1 cellular context compared by ENCODE assay signal in genomic region chr2:96305091-96305978, GRCh38.
TF ChIP-seq lines count a peak whose summit lies in the region.

Gene SNRNP200, minus strand, starts transcription at chr2:96305546. Its CDS starts 109 bp downstream, at chr2:96305437.

TF ChIP-seq in HepG2, 621 proteins besides CTCF, POLR2A, EP300 and RAD21 (continued from another document and continues in another):
- TF ChIP-seq ZBTB10 (CRISPR knock-in tag; IDR thresholded peaks at IDR 0.05; ENCODE audit: borderline replicate concordance) (peak; percentile 89; the same call in 1 of the 2 replicates), ZNF512 (CRISPR knock-in tag; IDR thresholded peaks at IDR 0.05) (0 out of 2 replicates have a peak, but pooled peaks have one; percentile 30), GATA4 (IDR thresholded peaks at IDR 0.05; ENCODE audit: borderline replicate concordance, low read depth) (peak; percentile 87), ZMYM3 (CRISPR knock-in tag; IDR thresholded peaks at IDR 0.05) (peak; percentile 65), ZNF761 (CRISPR knock-in tag; conservative IDR thresholded peaks at IDR 0.05) (peak; percentile 98), ATM (IDR thresholded peaks at IDR 0.05; ENCODE audit: borderline replicate concordance) (no peak), ZNF180 (CRISPR knock-in tag; IDR thresholded peaks at IDR 0.05; ENCODE audit: borderline replicate concordance, low read depth) (0 out of 2 replicates have a peak, but pooled peaks have one; percentile 58), SMAD9 (CRISPR knock-in tag; IDR thresholded peaks at IDR 0.05) (no peak; the same call in 1 of the 2 replicates), E2F2 (CRISPR knock-in tag; IDR thresholded peaks at IDR 0.05; ENCODE audit: borderline replicate concordance) (peak; percentile 98), TGIF2 (CRISPR knock-in tag; IDR thresholded peaks at IDR 0.05) (peak; percentile 92; the same call in 1 of the 2 replicates), ZNF644 (CRISPR knock-in tag; IDR thresholded peaks at IDR 0.05; ENCODE audit: low read depth) (no peak), KDM5A (IDR thresholded peaks at IDR 0.05; ENCODE audit: borderline replicate concordance, low read length) (peak; percentile 97), ZBTB37 (CRISPR knock-in tag; IDR thresholded peaks at IDR 0.05) (no peak), KDM3A (CRISPR knock-in tag; IDR thresholded peaks at IDR 0.05; ENCODE audit: low read depth) (0 out of 2 replicates have a peak, but pooled peaks have one; percentile 77), ZNF678 (CRISPR knock-in tag; IDR thresholded peaks at IDR 0.05) (peak; percentile 99), FOXA3 (CRISPR knock-in tag; IDR thresholded peaks at IDR 0.05) (peak; percentile 60), PPARG (CRISPR knock-in tag; conservative IDR thresholded peaks at IDR 0.05) (peak; percentile 56), KLF13 (CRISPR knock-in tag; IDR thresholded peaks at IDR 0.05) (peak; percentile 82), ZNF510 (CRISPR knock-in tag; IDR thresholded peaks at IDR 0.05; ENCODE audit: low read depth) (peak; percentile 91; the same call in 1 of the 2 replicates), ZSCAN29 (CRISPR knock-in tag; conservative IDR thresholded peaks at IDR 0.05) (peak; percentile 97), ZNF484 (CRISPR knock-in tag; IDR thresholded peaks at IDR 0.05; ENCODE audit: borderline replicate concordance, low read depth) (peak; percentile 78; the same call in 1 of the 2 replicates), ZNF776 (CRISPR knock-in tag; IDR thresholded peaks at IDR 0.05) (0 out of 2 replicates have a peak, but pooled peaks have one; percentile 42), AHDC1 (CRISPR knock-in tag; IDR thresholded peaks at IDR 0.05; ENCODE audit: borderline replicate concordance) (peak; percentile 30; the same call in 1 of the 2 replicates), HNRNPK (IDR thresholded peaks at IDR 0.05; ENCODE audit: low read depth, low read length, poor library complexity, severe bottlenecking) (peak; percentile 46), SMARCE1 (IDR thresholded peaks at IDR 0.05; ENCODE audit: borderline replicate concordance) (no peak), ZNF460 (CRISPR knock-in tag; IDR thresholded peaks at IDR 0.05; ENCODE audit: borderline replicate concordance) (no peak; the same call in 1 of the 2 replicates), ZNF496 (CRISPR knock-in tag; IDR thresholded peaks at IDR 0.05; ENCODE audit: insufficient replicate concordance) (no peak), HDAC2 (CRISPR knock-in tag; IDR thresholded peaks at IDR 0.05) (peak; percentile 88), ZNF281 (CRISPR knock-in tag; IDR thresholded peaks at IDR 0.05; ENCODE audit: borderline replicate concordance) (0 out of 2 replicates have a peak, but pooled peaks have one; percentile 28), ARID2 (CRISPR knock-in tag; IDR thresholded peaks at IDR 0.05; ENCODE audit: borderline replicate concordance) (no peak; the same call in 1 of the 2 replicates), JUN (CRISPR knock-in tag; IDR thresholded peaks at IDR 0.05) (peak; percentile 84), HOXA3 (CRISPR knock-in tag; IDR thresholded peaks at IDR 0.05) (peak; percentile 98), MIER2 (CRISPR knock-in tag; IDR thresholded peaks at IDR 0.05) (no peak; the same call in 1 of the 2 replicates), THYN1 (CRISPR knock-in tag; IDR thresholded peaks at IDR 0.05; ENCODE audit: borderline replicate concordance, low read depth) (no peak), MLXIP (CRISPR knock-in tag; IDR thresholded peaks at IDR 0.05; ENCODE audit: borderline replicate concordance) (peak; percentile 83; the same call in 1 of the 2 replicates), ZKSCAN1 (IDR thresholded peaks at IDR 0.05; ENCODE audit: low read length) (no peak), ZNF264 (CRISPR knock-in tag; IDR thresholded peaks at IDR 0.05) (peak; percentile 93), WIZ (CRISPR knock-in tag; IDR thresholded peaks at IDR 0.05) (peak; percentile 97), ZNF382 (CRISPR knock-in tag; IDR thresholded peaks at IDR 0.05; ENCODE audit: borderline replicate concordance) (no peak), LBX2 (CRISPR knock-in tag; IDR thresholded peaks at IDR 0.05; ENCODE audit: borderline replicate concordance) (no peak; the same call in 1 of the 2 replicates), SAFB2 (CRISPR knock-in tag; IDR thresholded peaks at IDR 0.05; ENCODE audit: borderline replicate concordance, low read depth) (peak; percentile 70; the same call in 1 of the 2 replicates), HIVEP1 (CRISPR knock-in tag; IDR thresholded peaks at IDR 0.05) (no peak; the same call in 1 of the 2 replicates), TAF15 (IDR thresholded peaks at IDR 0.05; ENCODE audit: low read depth, low read length, poor library complexity, severe bottlenecking) (no peak), ESRRA (CRISPR knock-in tag; IDR thresholded peaks at IDR 0.05; ENCODE audit: low read depth) (peak; percentile 84), ZBTB20 (CRISPR knock-in tag; IDR thresholded peaks at IDR 0.05; ENCODE audit: borderline replicate concordance, low read depth) (peak; percentile 85)
